In the genomic region with DNA sequence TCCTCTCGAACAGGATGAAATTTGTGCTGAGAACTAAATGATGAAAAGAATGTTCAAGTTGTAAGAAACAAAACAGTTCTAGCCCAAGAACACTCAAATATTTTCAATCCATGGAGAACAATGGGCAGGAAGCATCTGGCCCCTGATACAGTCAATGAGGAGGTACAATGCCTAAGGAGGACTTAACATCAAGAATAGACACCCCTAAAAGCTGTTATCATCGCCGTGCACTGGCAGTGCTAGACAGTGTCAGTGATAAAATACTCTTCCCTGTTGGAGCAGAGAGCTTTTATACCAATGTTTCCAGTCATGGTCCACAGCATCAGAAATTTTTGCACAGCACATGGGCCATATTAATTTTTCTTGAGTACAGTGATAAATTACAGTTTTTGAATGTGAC, we compare ENCODE assay signal across 30 cellular contexts. TPM values are rescaled to one million over a fixed set of nuclear protein-coding genes. Genes with fewer than 3 reads are reported as not detected.
"Had no signal": no experiment of that assay in that cellular context is flagged by ENCODE, and none has a peak within 500 bp of the region (broad histone marks: within the 10 kb centered on the region; RNA-seq: fewer than 3 reads in every experiment).

No MANE protein-coding gene starts in this region.

- ATAC-seq: activated T-cell treated with anti-CD3 and anti-CD28 coated beads, Interleukin-2, amount 50 U/mL, for 4 hours; activated T-helper 17 cell treated with anti-CD3 and anti-CD28 coated beads, Interleukin-2, amount 50 U/mL, for 72 hours; effector memory CD8-positive, alpha-beta T cell; esophagus mucosa; foreskin keratinocyte; gastrocnemius medialis; heart left ventricle; T-helper 17 cell; WTC11 had no signal

- H3K27ac Mint-ChIP-seq: activated CD4-positive, alpha-beta memory T cell treated with anti-CD3 and anti-CD28 coated beads, Interleukin-2, amount 10 ng/mL, durations not matched to agents 7 days and 5 days; activated CD4-positive, alpha-beta T cell treated with anti-CD3 and anti-CD28 coated beads, Interleukin-2, amount 10 ng/mL, durations not matched to agents 7 days and 5 days; activated naive CD8-positive, alpha-beta T cell; activated T-helper 17 cell treated with anti-CD3 and anti-CD28 coated beads, Interleukin-2, amount 50 U/mL, for 72 hours; dendritic cell treated with granulocyte-macrophage colony-stimulating factor and Interleukin-4, amounts not matched to agents 40 ng/mL and 50 ng/mL, for 4 days; effector memory CD8-positive, alpha-beta T cell; T-helper 17 cell; T-helper 2 cell treated with Interferon-gamma antibody and Interleukin-4, amounts not matched to agents 5 μg/mL and 100 μg/mL, for 36 hours; WTC11 had no signal

- H3K9me3 ChIP-seq: gastrocnemius medialis, heart left ventricle had no signal

- H3K4me3 Mint-ChIP-seq: activated CD4-positive, alpha-beta memory T cell treated with anti-CD3 and anti-CD28 coated beads, Interleukin-2, amount 10 ng/mL, durations not matched to agents 7 days and 5 days; activated CD4-positive, alpha-beta T cell treated with anti-CD3 and anti-CD28 coated beads, Interleukin-2, amount 10 ng/mL, durations not matched to agents 7 days and 5 days; activated naive CD8-positive, alpha-beta T cell; activated T-cell treated with anti-CD3 and anti-CD28 coated beads, Interleukin-2, amount 50 U/mL, for 4 hours; activated T-helper 17 cell treated with anti-CD3 and anti-CD28 coated beads, Interleukin-2, amount 50 U/mL, for 72 hours; central memory CD8-positive, alpha-beta T cell; dendritic cell treated with granulocyte-macrophage colony-stimulating factor and Interleukin-4, amounts not matched to agents 40 ng/mL and 50 ng/mL, for 4 days; effector memory CD8-positive, alpha-beta T cell; T-helper 17 cell; T-helper 2 cell treated with Interferon-gamma antibody and Interleukin-4, amounts not matched to agents 5 μg/mL and 100 μg/mL, for 36 hours; WTC11 had no signal

- H3K27ac ChIP-seq: brain microvascular endothelial cell, coronary artery, foreskin keratinocyte, gastrocnemius medialis, heart left ventricle, VCaP had no signal

- DNase-seq: activated CD4-positive, alpha-beta memory T cell treated with anti-CD3 and anti-CD28 coated beads, Interleukin-2, amount 10 ng/mL, durations not matched to agents 7 days and 5 days; activated CD4-positive, alpha-beta T cell treated with anti-CD3 and anti-CD28 coated beads for 1 hour; activated CD4-positive, alpha-beta T cell treated with anti-CD3 and anti-CD28 coated beads for 4 hours; activated CD4-positive, alpha-beta T cell treated with anti-CD3 and anti-CD28 coated beads, Interleukin-2, amount 10 ng/mL, durations not matched to agents 7 days and 5 days; activated CD4-positive, alpha-beta T cell treated with anti-CD3 and anti-CD28 coated beads, Interleukin-2, amount 50 U/mL, for 4 hours; activated effector memory CD4-positive, alpha-beta T cell treated with Interleukin-2 at 50 U/mL for 16 hours; activated gamma-delta T cell treated with Interleukin-2 at 50 U/mL for 16 hours; activated naive CD4-positive, alpha-beta T cell treated with anti-CD3 and anti-CD28 coated beads, Interleukin-2, amount 50 U/mL, for 16 hours; activated naive CD4-positive, alpha-beta T cell treated with Interleukin-2 at 50 U/mL for 16 hours; activated T-cell treated with anti-CD3 and anti-CD28 coated beads, Interleukin-2, amount 50 U/mL, for 4 hours; amniotic stem cell; anterior cingulate cortex; brain microvascular endothelial cell; effector CD4-positive, alpha-beta T cell; effector memory CD8-positive, alpha-beta T cell; foreskin keratinocyte; gastrocnemius medialis; glutamatergic neuron; heart left ventricle; T-helper 1 cell; T-helper 17 cell had no signal

- H3K4me1 Mint-ChIP-seq: activated CD4-positive, alpha-beta memory T cell treated with anti-CD3 and anti-CD28 coated beads, Interleukin-2, amount 10 ng/mL, durations not matched to agents 7 days and 5 days; activated CD4-positive, alpha-beta T cell treated with anti-CD3 and anti-CD28 coated beads, Interleukin-2, amount 10 ng/mL, durations not matched to agents 7 days and 5 days; activated T-helper 17 cell treated with anti-CD3 and anti-CD28 coated beads, Interleukin-2, amount 50 U/mL, for 72 hours; central memory CD8-positive, alpha-beta T cell; T-helper 17 cell had no signal

- H3K4me3 ChIP-seq: coronary artery, gastrocnemius medialis, heart left ventricle had no signal

- H3K36me3 Mint-ChIP-seq: activated naive CD8-positive, alpha-beta T cell had no signal

- H3K9me3 Mint-ChIP-seq: activated CD4-positive, alpha-beta memory T cell treated with anti-CD3 and anti-CD28 coated beads, Interleukin-2, amount 10 ng/mL, durations not matched to agents 7 days and 5 days; activated CD4-positive, alpha-beta T cell treated with anti-CD3 and anti-CD28 coated beads, Interleukin-2, amount 10 ng/mL, durations not matched to agents 7 days and 5 days; activated T-cell treated with anti-CD3 and anti-CD28 coated beads, Interleukin-2, amount 50 U/mL, for 4 hours; activated T-helper 17 cell treated with anti-CD3 and anti-CD28 coated beads, Interleukin-2, amount 50 U/mL, for 72 hours; central memory CD8-positive, alpha-beta T cell; effector memory CD8-positive, alpha-beta T cell; T-helper 2 cell treated with Interferon-gamma antibody and Interleukin-4, amounts not matched to agents 5 μg/mL and 100 μg/mL, for 36 hours had no signal

- H3K27me3 Mint-ChIP-seq: activated naive CD8-positive, alpha-beta T cell; activated T-helper 17 cell treated with anti-CD3 and anti-CD28 coated beads, Interleukin-2, amount 50 U/mL, for 72 hours; effector memory CD8-positive, alpha-beta T cell had no signal

- H3K36me3 ChIP-seq: brain microvascular endothelial cell, gastrocnemius medialis, heart left ventricle had no signal

- H3K27me3 ChIP-seq: brain microvascular endothelial cell, gastrocnemius medialis, heart left ventricle had no signal

- H3K4me1 ChIP-seq: foreskin keratinocyte, gastrocnemius medialis, heart left ventricle had no signal

RNA-seq across cellular contexts. Expression of a gene that starts 20.2 kb away (rescaled TPM):
- total RNA-seq: activated CD4-positive, alpha-beta memory T cell treated with anti-CD3 and anti-CD28 coated beads, Interleukin-2, amount 10 ng/mL, durations not matched to agents 7 days and 5 days; activated CD4-positive, alpha-beta T cell treated with anti-CD3 and anti-CD28 coated beads, Interleukin-2, amount 10 ng/mL, durations not matched to agents 7 days and 5 days; activated T-cell treated with anti-CD3 and anti-CD28 coated beads, Interleukin-2, amount 50 U/mL, for 4 hours; activated T-helper 17 cell treated with anti-CD3 and anti-CD28 coated beads, Interleukin-2, amount 50 U/mL, for 72 hours; gastrocnemius medialis; T-helper 17 cell had no signal
